In the genomic region with DNA sequence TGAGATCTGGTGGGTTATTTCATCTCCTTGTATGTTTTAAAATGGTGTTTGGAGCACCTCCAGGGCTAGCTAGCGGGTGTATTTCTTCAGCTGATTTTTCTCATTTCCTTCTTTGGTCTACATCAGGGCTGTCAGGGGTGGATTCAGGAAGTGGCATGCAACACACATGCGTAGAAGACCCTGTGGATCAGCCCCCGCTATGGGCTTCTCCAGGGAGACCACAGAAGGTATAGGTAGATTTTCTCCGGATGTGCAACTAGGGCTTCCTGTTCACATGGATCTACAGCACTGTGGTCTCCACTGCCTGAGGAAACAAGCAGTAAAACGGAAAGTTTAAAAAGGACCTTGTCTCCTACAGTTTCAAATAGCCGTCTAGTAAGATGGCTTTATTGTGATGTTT, we compare ENCODE assay signal across 9 cellular contexts. TPM values are rescaled to one million over a fixed set of nuclear protein-coding genes. Genes with fewer than 3 reads are reported as not detected.
DNase-seq lines count a peak whose midpoint lies in the region; ATAC-seq and TF ChIP-seq lines count a peak whose summit lies in the region.
"Had no signal": no experiment of that assay in that cellular context is flagged by ENCODE, and none has a peak within 500 bp of the region (broad histone marks: within the 10 kb centered on the region; RNA-seq: fewer than 3 reads in every experiment).

No MANE protein-coding gene starts in this region.

- no peak overlapping the region for H3K4me3 ChIP-seq in dorsolateral prefrontal cortex

- in situ Hi-C loops in GM13977 (cut with MboI; ENCODE audit: low pct_unique_long_range_greater_than_20kb, low sequenced_read_pairs, unreplicated experiment): loop anchor here (25.0 kb wide), 1 partner anchor 410 kb away; no protein-coding TSS in a partner anchor

- DNase-seq in GM13977 (ENCODE audit: low spot score): peak; percentile 43
- peak; percentile 15 for DNase-seq in activated T-cell treated with anti-CD3 and anti-CD28 coated beads for 48 hours (ENCODE audit: low read depth)
- peak; percentile 20 to 26 for DNase-seq in stimulated activated CD4-positive, alpha-beta T cell treated with anti-CD3 and anti-CD28 coated beads, Interleukin-15, amount 100 ng/mL, for 48 hours (ENCODE audit: low read depth in 2 of 2)
- no peak for DNase-seq in NCI-H2029 (lab: John Stamatoyannopoulos, UW)
- DNase-seq in NCI-H345 (lab: John Stamatoyannopoulos, UW): no peak
- DNase-seq in dorsolateral prefrontal cortex: no peak
- DNase-seq: aorta had no signal

- H3K27me3 ChIP-seq in dorsolateral prefrontal cortex: no peaks in the 10 kb centered on the region

- intact Hi-C loops in dorsolateral prefrontal cortex (cut with DNase I): loop anchor here in 1 of 2 donors (2.0 kb wide), 1 partner anchor 37 kb away; no protein-coding TSS in a partner anchor

- H3K27ac ChIP-seq in dorsolateral prefrontal cortex: peak overlapping the region in 1 of 59 donors; percentile 11

- ATAC-seq in HG03571 (IDR thresholded peaks at IDR 0.05; ENCODE audit: unreplicated experiment) (peak; percentile 34), HG03521 (IDR thresholded peaks at IDR 0.05; ENCODE audit: unreplicated experiment) (no peak)

- TF ChIP-seq CTCF in GM13977 (IDR thresholded peaks at IDR 0.05; ENCODE audit: extremely low read depth, insufficient read depth, missing control alignments) (no peak), dorsolateral prefrontal cortex (IDR thresholded peaks at IDR 0.05 in 54 of 56, conservative IDR thresholded peaks at IDR 0.05 in 2 of 56; ENCODE audit: low read depth in 1 of 56, partially characterized antibody in 56 of 56) (no peak)

RNA-seq across cellular contexts. Expression of a gene that starts 10.4 kb away (rescaled TPM):
- 10 to 100 TPM; 34.9 to 62.3 (median 46.5) TPM for total RNA-seq in dorsolateral prefrontal cortex

RNA-seq across cellular contexts. Expression of a gene that starts 57.9 kb away (rescaled TPM):
- total RNA-seq in dorsolateral prefrontal cortex: 10 to 100 TPM in 25 of 120 experiments, 1 to 10 TPM in 95; 1.3 to 28.5 (median 7.1) TPM

Comparison
In these comparisons a context has a peak if more than half of its experiments do, and no peak if none do; other contexts are left out.
1. DNase-seq: peak in GM13977 (single experiment), activated T-cell treated with anti-CD3 and anti-CD28 coated beads for 48 hours (single experiment) and stimulated activated CD4-positive, alpha-beta T cell treated with anti-CD3 and anti-CD28 coated beads, Interleukin-15, amount 100 ng/mL, for 48 hours (2 of 2); none in NCI-H2029 (single experiment), NCI-H345 (single experiment) and dorsolateral prefrontal cortex (0 of 10).